1 cellular context compared by ENCODE assay signal in genomic region chr1:158176849-158177704, GRCh38.
TF ChIP-seq lines count a peak whose summit lies in the region.

No MANE protein-coding gene starts in this region.

TF ChIP-seq in K562, 482 proteins besides CTCF, POLR2A, EP300 and RAD21:
- TF ChIP-seq PKNOX1 (IDR thresholded peaks at IDR 0.05), result peak; percentile 28; the same call in 1 of the 2 replicates
TF ChIP-seq in K562: peak in this region for 1; not testable (repeated sequence) for 481.
